8 cellular contexts compared by ENCODE assay signal in the genomic region with DNA sequence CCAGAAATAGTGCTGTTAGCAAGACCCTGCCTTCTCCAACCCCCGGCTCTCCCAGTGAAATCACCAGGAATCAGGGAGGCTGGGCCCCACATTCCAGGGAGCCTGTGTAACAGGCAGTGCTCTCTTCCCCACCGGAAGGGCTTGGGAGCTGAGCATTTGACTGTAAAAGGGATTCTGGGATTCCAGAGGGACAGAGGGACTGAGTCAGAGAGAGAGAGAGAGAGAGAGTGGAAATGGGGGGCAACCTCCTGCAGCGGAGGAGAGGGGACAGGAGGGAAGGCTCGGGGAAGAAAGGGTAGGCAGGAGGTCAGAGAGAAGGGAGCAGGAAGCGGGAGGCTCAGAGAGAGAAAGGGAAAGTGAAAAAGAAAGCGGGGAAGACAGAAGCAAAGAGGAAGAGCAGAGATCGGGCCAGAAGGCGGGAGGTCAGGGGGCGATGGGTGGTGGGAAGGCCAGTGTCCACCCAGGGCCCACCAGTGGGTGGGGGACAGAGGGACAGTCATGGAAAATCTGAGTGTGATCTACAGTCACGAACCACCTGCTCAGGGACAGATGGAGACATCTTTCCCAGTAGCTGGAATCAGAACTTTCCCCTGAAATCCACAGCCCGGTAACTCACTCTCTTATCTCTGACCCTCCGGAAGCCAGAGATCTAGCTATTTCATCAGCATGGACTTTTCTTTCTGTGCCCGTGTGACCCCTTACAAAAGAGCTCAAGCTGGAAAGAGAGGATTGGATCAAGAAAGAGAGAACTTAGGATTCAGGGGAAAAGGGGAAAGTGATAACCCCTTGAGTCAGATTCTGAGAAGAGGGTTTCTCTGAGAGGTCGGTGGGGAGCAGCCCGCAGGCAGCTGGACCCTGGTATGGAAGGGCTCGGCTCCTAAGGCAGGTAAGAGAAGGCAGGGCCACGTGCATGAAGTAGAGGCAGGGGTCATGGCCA. TPM values are rescaled to one million over a fixed set of nuclear protein-coding genes. Genes with fewer than 3 reads are reported as not detected.
DNase-seq lines count a peak whose midpoint lies in the region; ATAC-seq and TF ChIP-seq lines count a peak whose summit lies in the region.

No MANE protein-coding gene starts in this region.

- H3K27ac ChIP-seq in heart right ventricle, result peak overlapping the region; percentile 73 to 91 (median 88)

- WGBS in heart right ventricle, 2 donors, result 14 to 19% methylated on average over 17 of the region's 17 CpGs

- H3K27me3 Mint-ChIP-seq in activated T-helper 1 cell treated with anti-CD3 and anti-CD28 coated beads, Interleukin-12 subunit alpha, Interleukin-12 subunit beta, Interleukin-2, Interleukin-4 antibody, amounts not matched to agents 30 ng/mL and 10 ng/mL and 1 ng/mL, durations not matched to agents 14 hours and 24 hours and 36 hours (ENCODE audit: insufficient read depth), result peaks cover 41% of the 10 kb centered on the region

- no peaks in the 10 kb centered on the region for H3K36me3 Mint-ChIP-seq in activated T-helper 1 cell treated with anti-CD3 and anti-CD28 coated beads, Interleukin-12 subunit alpha, Interleukin-12 subunit beta, Interleukin-2, Interleukin-4 antibody, amounts not matched to agents 30 ng/mL and 10 ng/mL and 1 ng/mL, durations not matched to agents 14 hours and 24 hours and 36 hours (ENCODE audit: low read depth)

- no peaks in the 10 kb centered on the region for H3K36me3 ChIP-seq in heart right ventricle

- peaks cover 41% of the 10 kb centered on the region for H3K4me1 Mint-ChIP-seq in activated T-helper 1 cell treated with anti-CD3 and anti-CD28 coated beads, Interleukin-12 subunit alpha, Interleukin-12 subunit beta, Interleukin-2, Interleukin-4 antibody, amounts not matched to agents 30 ng/mL and 10 ng/mL and 1 ng/mL, durations not matched to agents 14 hours and 24 hours and 36 hours (ENCODE audit: low read depth)

- peak; percentile 76 to 83 (median 80) for ATAC-seq in heart right ventricle

- no peak for TF ChIP-seq CTCF in heart right ventricle (IDR thresholded peaks at IDR 0.05)

- peak; percentile 99 for DNase-seq in A172 (ENCODE audit: low spot score)
- peak; percentile 62 for DNase-seq in GOT3 (lab: John Stamatoyannopoulos, UW)
- DNase-seq in activated T-helper 1 cell treated with anti-CD3 and anti-CD28 coated beads, Interleukin-12 subunit alpha, Interleukin-12 subunit beta, Interleukin-2, Interleukin-4 antibody, amounts not matched to agents 30 ng/mL and 10 ng/mL and 1 ng/mL, durations not matched to agents 14 hours and 24 hours and 36 hours (ENCODE audit: low spot score), result no peak
- peak; percentile 64 to 87 for DNase-seq in heart right ventricle
- peak; percentile 95 for DNase-seq in renal cortical epithelial cell (ENCODE audit: low read depth)
- DNase-seq in NCI-H2227 (lab: John Stamatoyannopoulos, UW; ENCODE audit: unreplicated experiment), result no peak
- no peak for DNase-seq in GDM1 (lab: John Stamatoyannopoulos, UW)
- DNase-seq in activated effector memory CD4-positive, alpha-beta T cell treated with anti-CD3 and anti-CD28 coated beads, Interleukin-2, amount 50 U/mL, for 16 hours, result no peak

- H3K27me3 ChIP-seq in heart right ventricle, result peaks cover 0 to 13% (median 0%) of the 10 kb centered on the region in 7 donors

- intact Hi-C loops in activated T-helper 1 cell treated with anti-CD3 and anti-CD28 coated beads, Interleukin-12 subunit alpha, Interleukin-12 subunit beta, Interleukin-2, Interleukin-4 antibody, amounts not matched to agents 30 ng/mL and 10 ng/mL and 1 ng/mL, durations not matched to agents 14 hours and 24 hours and 36 hours (cut with micrococcal nuclease), result loop anchor here (2.0 kb wide), 1 partner anchor 15 kb away; no protein-coding TSS in a partner anchor
- intact Hi-C loops in heart right ventricle (cut with DNase I), result no loop called here

- peak overlapping the region; percentile 58 for H3K4me3 Mint-ChIP-seq in activated T-helper 1 cell treated with anti-CD3 and anti-CD28 coated beads, Interleukin-12 subunit alpha, Interleukin-12 subunit beta, Interleukin-2, Interleukin-4 antibody, amounts not matched to agents 30 ng/mL and 10 ng/mL and 1 ng/mL, durations not matched to agents 14 hours and 24 hours and 36 hours

- peak overlapping the region in 9 of 10 donors; percentile 22 to 52 (median 45) for H3K4me3 ChIP-seq in heart right ventricle

- no peaks in the 10 kb centered on the region for H3K9me3 ChIP-seq in heart right ventricle

- H3K9me3 Mint-ChIP-seq in activated T-helper 1 cell treated with anti-CD3 and anti-CD28 coated beads, Interleukin-12 subunit alpha, Interleukin-12 subunit beta, Interleukin-2, Interleukin-4 antibody, amounts not matched to agents 30 ng/mL and 10 ng/mL and 1 ng/mL, durations not matched to agents 14 hours and 24 hours and 36 hours, result no peaks in the 10 kb centered on the region

- peak overlapping the region; percentile 50 for H3K27ac Mint-ChIP-seq in activated T-helper 1 cell treated with anti-CD3 and anti-CD28 coated beads, Interleukin-12 subunit alpha, Interleukin-12 subunit beta, Interleukin-2, Interleukin-4 antibody, amounts not matched to agents 30 ng/mL and 10 ng/mL and 1 ng/mL, durations not matched to agents 14 hours and 24 hours and 36 hours

- H3K4me1 ChIP-seq in heart right ventricle, result peaks cover 23 to 80% (median 55%) of the 10 kb centered on the region in 9 donors

RNA-seq across cellular contexts. Expression of a gene that starts 4.6 kb away (rescaled TPM):
- 463 and 480 TPM in 2 replicates for total RNA-seq in A172 (2014; rRNA removed; shearing (Covaris generic))
- total RNA-seq in activated T-helper 1 cell treated with anti-CD3 and anti-CD28 coated beads, Interleukin-12 subunit alpha, Interleukin-12 subunit beta, Interleukin-2, Interleukin-4 antibody, amounts not matched to agents 30 ng/mL and 10 ng/mL and 1 ng/mL, durations not matched to agents 14 hours and 24 hours and 36 hours, result 0.36 and 0.47 TPM in 2 replicates
- total RNA-seq in heart right ventricle (10 to 100 TPM in 3 of 10 donors, 1 to 10 TPM in 7; 1.2 to 67.8 (median 4.6) TPM), renal cortical epithelial cell (860 and 1,733 TPM in 2 replicates)
- 100 to 1,000 TPM in 1 of 2 donors, 1 to 10 TPM in 1; 2.1 to 269 TPM for polyA plus RNA-seq in heart right ventricle

RNA-seq across cellular contexts. Expression of a gene that starts 32.0 kb away (rescaled TPM):
- total RNA-seq in A172 (2014; rRNA removed; shearing (Covaris generic)), result 332 and 409 TPM in 2 replicates
- total RNA-seq in activated T-helper 1 cell treated with anti-CD3 and anti-CD28 coated beads, Interleukin-12 subunit alpha, Interleukin-12 subunit beta, Interleukin-2, Interleukin-4 antibody, amounts not matched to agents 30 ng/mL and 10 ng/mL and 1 ng/mL, durations not matched to agents 14 hours and 24 hours and 36 hours, result 45.7 and 53.3 TPM in 2 replicates
- total RNA-seq in heart right ventricle (10 to 100 TPM in 7 of 10 donors, 1 to 10 TPM in 3; 7.8 to 15.2 (median 11.2) TPM), renal cortical epithelial cell (137 and 326 TPM in 2 replicates)
- 10 to 100 TPM; 16.1 to 33.1 TPM for polyA plus RNA-seq in heart right ventricle

RNA-seq across cellular contexts. Expression of a gene that starts 37.0 kb away (rescaled TPM):
- 9.4 and 13.4 TPM in 2 replicates for total RNA-seq in A172 (2014; rRNA removed; shearing (Covaris generic))
- total RNA-seq in activated T-helper 1 cell treated with anti-CD3 and anti-CD28 coated beads, Interleukin-12 subunit alpha, Interleukin-12 subunit beta, Interleukin-2, Interleukin-4 antibody, amounts not matched to agents 30 ng/mL and 10 ng/mL and 1 ng/mL, durations not matched to agents 14 hours and 24 hours and 36 hours, result 41.2 and 45.7 TPM in 2 replicates
- total RNA-seq in heart right ventricle, result 10 to 100 TPM; 12.8 to 28.4 (median 16.7) TPM
- 10 to 100 TPM in 1 of 2 donors, 1 to 10 TPM in 1; 5.8 to 12.9 TPM for polyA plus RNA-seq in heart right ventricle
- total RNA-seq in renal cortical epithelial cell, result 18.6 and 43.8 TPM in 2 replicates

RNA-seq across cellular contexts. Expression of a gene that starts 43.1 kb away (rescaled TPM):
- 1.0 and 1.3 TPM in 2 replicates for total RNA-seq in A172 (2014; rRNA removed; shearing (Covaris generic))
- 0.10 and 0.21 TPM in 2 replicates for total RNA-seq in activated T-helper 1 cell treated with anti-CD3 and anti-CD28 coated beads, Interleukin-12 subunit alpha, Interleukin-12 subunit beta, Interleukin-2, Interleukin-4 antibody, amounts not matched to agents 30 ng/mL and 10 ng/mL and 1 ng/mL, durations not matched to agents 14 hours and 24 hours and 36 hours
- total RNA-seq in heart right ventricle, result not detected
- under 1 TPM in 1 of 2 donors, not detected in 1; 0.17 TPM for polyA plus RNA-seq in heart right ventricle
- total RNA-seq in renal cortical epithelial cell, result 0.05 and 1.2 TPM in 2 replicates

RNA-seq across cellular contexts. Expression of a gene that starts 57.8 kb away (rescaled TPM):
- 0.93 TPM in 1 of 2 replicates, not detected in the other for total RNA-seq in A172 (2014; rRNA removed; shearing (Covaris generic))
- total RNA-seq in activated T-helper 1 cell treated with anti-CD3 and anti-CD28 coated beads, Interleukin-12 subunit alpha, Interleukin-12 subunit beta, Interleukin-2, Interleukin-4 antibody, amounts not matched to agents 30 ng/mL and 10 ng/mL and 1 ng/mL, durations not matched to agents 14 hours and 24 hours and 36 hours, result 0.08 TPM in 1 of 2 replicates, not detected in the other
- total RNA-seq in heart right ventricle, result not detected
- polyA plus RNA-seq in heart right ventricle, result not detected
- not detected in 2 replicates for total RNA-seq in renal cortical epithelial cell

Comparison
In these comparisons a context has a peak if more than half of its experiments do, and no peak if none do; other contexts are left out.
1. DNase-seq: peak in A172 (single experiment), GOT3 (single experiment), heart right ventricle (2 of 2) and renal cortical epithelial cell (single experiment); none in activated T-helper 1 cell treated with anti-CD3 and anti-CD28 coated beads, Interleukin-12 subunit alpha, Interleukin-12 subunit beta, Interleukin-2, Interleukin-4 antibody, amounts not matched to agents 30 ng/mL and 10 ng/mL and 1 ng/mL, durations not matched to agents 14 hours and 24 hours and 36 hours (single experiment), NCI-H2227 (single experiment), GDM1 (single experiment) and activated effector memory CD4-positive, alpha-beta T cell treated with anti-CD3 and anti-CD28 coated beads, Interleukin-2, amount 50 U/mL, for 16 hours (single experiment).